Comparison of ENCODE assay signal across 9 cellular contexts in genomic region chr20:33561981-33562601, GRCh38.
DNase-seq lines count a peak whose midpoint lies in the region; ATAC-seq and TF ChIP-seq lines count a peak whose summit lies in the region.
"Had no signal": no experiment of that assay in that cellular context is flagged by ENCODE, and none has a peak within 500 bp of the region (broad histone marks: within the 10 kb centered on the region; RNA-seq: fewer than 3 reads in every experiment).

No MANE protein-coding gene starts in this region.

- H3K27me3 Mint-ChIP-seq in brain, result no peaks in the 10 kb centered on the region
- no peaks in the 10 kb centered on the region for H3K27me3 Mint-ChIP-seq in stimulated activated naive B cell treated with anti-CD40 and anti-IgM and Interleukin-4, amounts not matched to agents 10 μg/mL and 1 μg/mL and 100 μg/mL, for 72 hours
- H3K27me3 Mint-ChIP-seq: memory B cell had no signal

- ATAC-seq in stimulated activated naive B cell treated with anti-CD40 and anti-IgM and Interleukin-4, amounts not matched to agents 10 μg/mL and 1 μg/mL and 100 μg/mL, for 72 hours (replicated peaks), result no peak

- peaks cover 62% of the 10 kb centered on the region for H3K4me1 Mint-ChIP-seq in brain
- peaks cover 6 to 9% of the 10 kb centered on the region in 2 donors for H3K4me1 Mint-ChIP-seq in stimulated activated naive B cell treated with anti-CD40 and anti-IgM and Interleukin-4, amounts not matched to agents 10 μg/mL and 1 μg/mL and 100 μg/mL, for 72 hours

- H3K4me3 Mint-ChIP-seq in brain, result peak overlapping the region; percentile 75 to 87 (median 79)
- no peak overlapping the region for H3K4me3 Mint-ChIP-seq in stimulated activated naive B cell treated with anti-CD40 and anti-IgM and Interleukin-4, amounts not matched to agents 10 μg/mL and 1 μg/mL and 100 μg/mL, for 72 hours
- H3K4me3 Mint-ChIP-seq: memory B cell had no signal

- peaks cover 0 to 3% (median 0%) of the 10 kb centered on the region in 5 experiments for H3K9me3 Mint-ChIP-seq in brain
- H3K9me3 Mint-ChIP-seq in stimulated activated naive B cell treated with anti-CD40 and anti-IgM and Interleukin-4, amounts not matched to agents 10 μg/mL and 1 μg/mL and 100 μg/mL, for 72 hours, result no peaks in the 10 kb centered on the region
- H3K9me3 Mint-ChIP-seq: memory B cell had no signal

- peaks cover 28% of the 10 kb centered on the region for H3K36me3 Mint-ChIP-seq in brain
- H3K36me3 Mint-ChIP-seq in stimulated activated naive B cell treated with anti-CD40 and anti-IgM and Interleukin-4, amounts not matched to agents 10 μg/mL and 1 μg/mL and 100 μg/mL, for 72 hours, result peaks cover 15 to 16% of the 10 kb centered on the region in 2 donors

- H3K27ac Mint-ChIP-seq in brain, result peak overlapping the region; percentile 40 to 95 (median 92)
- H3K27ac Mint-ChIP-seq in stimulated activated naive B cell treated with anti-CD40 and anti-IgM and Interleukin-4, amounts not matched to agents 10 μg/mL and 1 μg/mL and 100 μg/mL, for 72 hours, result peak overlapping the region; percentile 31
- H3K27ac Mint-ChIP-seq: memory B cell had no signal

- DNase-seq in ELR (ENCODE audit: low read depth), result peak; percentile 84
- DNase-seq in NCI-H2227 treated with DMSO at 0.1 percent for 48 hours (lab: John Stamatoyannopoulos, UW), result peak; percentile 35
- peak; percentile 91 for DNase-seq in iris pigment epithelial cell (ENCODE audit: low read depth)
- DNase-seq in stimulated activated naive B cell treated with anti-CD40 and anti-IgM and Interleukin-4, amounts not matched to agents 10 μg/mL and 1 μg/mL and 100 μg/mL, for 72 hours, result no peak
- no peak for DNase-seq in activated naive CD4-positive, alpha-beta T cell treated with anti-CD3 and anti-CD28 coated beads, Interleukin-2, amount 50 U/mL, for 16 hours
- no peak for DNase-seq in stimulated activated CD4-positive, alpha-beta T cell treated with anti-CD3 and anti-CD28 coated beads, Interleukin-4, amount 100 ng/mL, for 1 hour
- DNase-seq in Kasumi-1 (lab: John Stamatoyannopoulos, UW), result no peak

- no peak for TF ChIP-seq CTCF in brain (conservative IDR thresholded peaks at IDR 0.05)

Comparison
In these comparisons a context has a peak if more than half of its experiments do, and no peak if none do; other contexts are left out.
1. DNase-seq: peak in ELR (single experiment), NCI-H2227 treated with DMSO at 0.1 percent for 48 hours (single experiment) and iris pigment epithelial cell (single experiment); none in stimulated activated naive B cell treated with anti-CD40 and anti-IgM and Interleukin-4, amounts not matched to agents 10 μg/mL and 1 μg/mL and 100 μg/mL, for 72 hours (single experiment), activated naive CD4-positive, alpha-beta T cell treated with anti-CD3 and anti-CD28 coated beads, Interleukin-2, amount 50 U/mL, for 16 hours (single experiment), stimulated activated CD4-positive, alpha-beta T cell treated with anti-CD3 and anti-CD28 coated beads, Interleukin-4, amount 100 ng/mL, for 1 hour (single experiment) and Kasumi-1 (0 of 2).
2. H3K4me3 Mint-ChIP-seq: peak in brain (5 of 5); none in stimulated activated naive B cell treated with anti-CD40 and anti-IgM and Interleukin-4, amounts not matched to agents 10 μg/mL and 1 μg/mL and 100 μg/mL, for 72 hours (0 of 2).